Comparison of ENCODE assay signal across 8 cellular contexts in genomic region chr11:61429691-61430582, GRCh38. TPM values are rescaled to one million over a fixed set of nuclear protein-coding genes. Genes with fewer than 3 reads are reported as not detected.
DNase-seq lines count a peak whose midpoint lies in the region; ATAC-seq and TF ChIP-seq lines count a peak whose summit lies in the region.

A gene with protein sequence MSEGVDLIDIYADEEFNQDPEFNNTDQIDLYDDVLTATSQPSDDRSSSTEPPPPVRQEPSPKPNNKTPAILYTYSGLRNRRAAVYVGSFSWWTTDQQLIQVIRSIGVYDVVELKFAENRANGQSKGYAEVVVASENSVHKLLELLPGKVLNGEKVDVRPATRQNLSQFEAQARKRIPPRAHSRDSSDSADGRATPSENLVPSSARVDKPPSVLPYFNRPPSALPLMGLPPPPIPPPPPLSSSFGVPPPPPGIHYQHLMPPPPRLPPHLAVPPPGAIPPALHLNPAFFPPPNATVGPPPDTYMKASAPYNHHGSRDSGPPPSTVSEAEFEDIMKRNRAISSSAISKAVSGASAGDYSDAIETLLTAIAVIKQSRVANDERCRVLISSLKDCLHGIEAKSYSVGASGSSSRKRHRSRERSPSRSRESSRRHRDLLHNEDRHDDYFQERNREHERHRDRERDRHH (minus strand): TSS chr11:61429975. CDS start chr11:61429235, 740 bp downstream.
Gene SDHAF2 (plus strand): TSS chr11:61430124. CDS start chr11:61430147, 23 bp downstream.

- H3K4me1 ChIP-seq in KMS-11 (ENCODE audit: low read depth, poor library complexity, severe bottlenecking) (peaks cover 17% of the 10 kb centered on the region), Panc1 (ENCODE audit: control insufficient read depth, insufficient read depth, low read length) (peaks cover 8% of the 10 kb centered on the region), esophagus (ENCODE audit: control insufficient read depth in 2 of 2, insufficient read depth in 2 of 2, low read length in 1 of 2) (no peaks in the 10 kb centered on the region), mucosa of stomach (ENCODE audit: control insufficient read depth, insufficient read depth, low read length) (peaks cover 6% of the 10 kb centered on the region)

- POLR2A ChIA-PET in Panc1 (lab: Charles Lee) = interaction anchor here (0.6 to 1.0 kb wide), 4 partner anchors 43 to 167 kb away, joined by 3 to 16 read pairs (median 5); no protein-coding TSS in a partner anchor

- H3K36me3 Mint-ChIP-seq in activated T-cell treated with anti-CD3 and anti-CD28 coated beads, Interleukin-2, amount 50 U/mL, for 4 hours (ENCODE audit: insufficient read depth) = peaks cover 31% of the 10 kb centered on the region

- no peaks in the 10 kb centered on the region for H4K20me1 ChIP-seq in KMS-11 (ENCODE audit: insufficient read depth)

- intact Hi-C loops in Panc1 (cut with micrococcal nuclease; ENCODE audit: unreplicated experiment) = no loop called here

- 0% methylated on average over 67 to 82 of the region's 82 CpGs for WGBS in esophagus, 2 donors

- TF ChIP-seq CTCF in KMS-11 (conservative IDR thresholded peaks at IDR 0.05; ENCODE audit: low read depth, low read length) (no peak), Panc1 (IDR thresholded peaks at IDR 0.05) (no peak)

- H3K9ac ChIP-seq in KMS-11 (peak within 1 kb of the TSS; percentile 99), mucosa of stomach (ENCODE audit: low read length) (peak within 1 kb of the TSS; percentile 98)

- no peaks in the 10 kb centered on the region for H3K9me3 ChIP-seq in Panc1 (ENCODE audit: control insufficient read depth, insufficient read depth, low read depth, low read length)
- H3K9me3 ChIP-seq in esophagus (ENCODE audit: control insufficient read depth in 2 of 2, insufficient read depth in 1 of 2, low read depth in 1 of 2, low read length in 1 of 2) = no peaks in the 10 kb centered on the region
- H3K9me3 ChIP-seq in mucosa of stomach (ENCODE audit: control insufficient read depth, low read length) = no peaks in the 10 kb centered on the region

- CTCF ChIA-PET in Panc1 (lab: Charles Lee) = no interaction called here

- no peak within 1 kb of the TSS for H3K4me3 ChIP-seq in KMS-11 (IDR thresholded peaks at IDR 0.05; ENCODE audit: insufficient read depth, low read depth, low read length)
- H3K4me3 ChIP-seq in Panc1 (ENCODE audit: low read depth in 2 of 2, low read length in 2 of 2) = peak within 1 kb of the TSS; percentile 98 to 100
- peak within 1 kb of the TSS; percentile 76 to 97 for H3K4me3 ChIP-seq in esophagus (ENCODE audit: low read depth in 1 of 2, low read length in 2 of 2)
- peak within 1 kb of the TSS; percentile 97 for H3K4me3 ChIP-seq in mucosa of stomach (ENCODE audit: low read length)

- peaks cover 80% of the 10 kb centered on the region for H3K79me2 ChIP-seq in KMS-11 (ENCODE audit: insufficient read depth, low read depth)

- H2AFZ ChIP-seq in KMS-11 (ENCODE audit: low read depth) = peak within 1 kb of the TSS; percentile 75

- DNase-seq in DMS53 (lab: John Stamatoyannopoulos, UW) = peak; percentile 99
- DNase-seq in Panc1 (ENCODE audit: low read depth, low spot score) = peak; percentile 48
- peak; percentile 97 for DNase-seq in activated T-cell treated with anti-CD3 and anti-CD28 coated beads, Interleukin-2, amount 50 U/mL, for 4 hours
- peak; percentile 99 for DNase-seq in stimulated activated CD8-positive, alpha-beta memory T cell treated with anti-CD3 and anti-CD28 coated beads, Interleukin-4, amount 100 ng/mL, for 48 hours

- peaks cover 15% of the 10 kb centered on the region; the same call in 1 of the 2 replicates for H3K36me3 ChIP-seq in KMS-11 (ENCODE audit: insufficient read depth)
- H3K36me3 ChIP-seq in Panc1 (ENCODE audit: control insufficient read depth, insufficient read depth, low read length) = peaks cover 33% of the 10 kb centered on the region
- peaks cover 7% of the 10 kb centered on the region in 2 donors for H3K36me3 ChIP-seq in esophagus (ENCODE audit: control insufficient read depth in 2 of 2, insufficient read depth in 2 of 2, low read length in 1 of 2)
- H3K36me3 ChIP-seq in mucosa of stomach (ENCODE audit: control insufficient read depth, insufficient read depth, low read length) = no peaks in the 10 kb centered on the region

- peak within 1 kb of the TSS; percentile 99 for H3K4me3 Mint-ChIP-seq in activated T-cell treated with anti-CD3 and anti-CD28 coated beads, Interleukin-2, amount 50 U/mL, for 4 hours

- H3K4me1 Mint-ChIP-seq in activated T-cell treated with anti-CD3 and anti-CD28 coated beads, Interleukin-2, amount 50 U/mL, for 4 hours (ENCODE audit: low read depth) = peaks cover 54% of the 10 kb centered on the region

- in situ Hi-C loops in Panc1 (cut with HindIII; ENCODE audit: low pct_unique_long_range_greater_than_20kb, low sequenced_read_pairs) = no loop called here

- TSS peak; percentile 94 for BruUV-seq in Panc1 (replicated peaks; lab: Mats Ljungman, UMichigan)

- no peaks in the 10 kb centered on the region for H3K27me3 ChIP-seq in KMS-11 (ENCODE audit: insufficient read depth, low read depth)
- H3K27me3 ChIP-seq in Panc1 (ENCODE audit: control insufficient read depth, insufficient read depth, low read length) = no peaks in the 10 kb centered on the region
- no peaks in the 10 kb centered on the region for H3K27me3 ChIP-seq in esophagus (ENCODE audit: control insufficient read depth in 1 of 2, insufficient read depth in 2 of 2, low read length in 2 of 2)
- no peaks in the 10 kb centered on the region for H3K27me3 ChIP-seq in mucosa of stomach (ENCODE audit: control insufficient read depth, insufficient read depth, low read length)

- H3K9me3 Mint-ChIP-seq in activated T-cell treated with anti-CD3 and anti-CD28 coated beads, Interleukin-2, amount 50 U/mL, for 4 hours = no peaks in the 10 kb centered on the region

- peak within 1 kb of the TSS; percentile 94 for H3K27ac ChIP-seq in KMS-11
- H3K27ac ChIP-seq in Panc1 (ENCODE audit: low read length) = peak within 1 kb of the TSS; percentile 99
- H3K27ac ChIP-seq in esophagus (ENCODE audit: low read depth in 2 of 2, low read length in 1 of 2) = peak within 1 kb of the TSS; percentile 97 to 98

- H3K27me3 Mint-ChIP-seq in activated T-cell treated with anti-CD3 and anti-CD28 coated beads, Interleukin-2, amount 50 U/mL, for 4 hours (ENCODE audit: low read depth) = no peaks in the 10 kb centered on the region

- peak within 1 kb of the TSS; percentile 96 for H3K4me2 ChIP-seq in KMS-11

- ATAC-seq in GM21723 (IDR thresholded peaks at IDR 0.05; ENCODE audit: unreplicated experiment) (peak; percentile 87), Panc1 (peak; percentile 97)
- peak; percentile 90 to 91 for ATAC-seq in activated T-cell treated with anti-CD3 and anti-CD28 coated beads, Interleukin-2, amount 50 U/mL, for 4 hours

RNA-seq across cellular contexts. Expression of the first gene that starts in this region (rescaled TPM):
- 96.1 TPM for total RNA-seq in Panc1 (2021; ENCODE audit: unreplicated experiment)
- polyA plus RNA-seq in Panc1 (2012; ENCODE audit: insufficient read length) = 63.2 TPM
- 100 to 1,000 TPM; 131 to 142 (median 138) TPM for total RNA-seq in activated T-cell treated with anti-CD3 and anti-CD28 coated beads, Interleukin-2, amount 50 U/mL, for 4 hours
- 10 to 100 TPM; 32.7 to 43.1 TPM for polyA plus RNA-seq in esophagus

RNA-seq across cellular contexts. Expression of gene SDHAF2, which starts in this region (rescaled TPM):
- 43.2 TPM for total RNA-seq in Panc1 (2021; ENCODE audit: unreplicated experiment)
- 55.0 TPM for polyA plus RNA-seq in Panc1 (2012; ENCODE audit: insufficient read length)
- 10 to 100 TPM; 48.4 to 55.8 (median 49.3) TPM for total RNA-seq in activated T-cell treated with anti-CD3 and anti-CD28 coated beads, Interleukin-2, amount 50 U/mL, for 4 hours
- polyA plus RNA-seq in esophagus = 10 to 100 TPM; 25.4 to 33.3 TPM

Comparison
In these comparisons a context has a peak if more than half of its experiments do, and no peak if none do; other contexts are left out.
1. DNase-seq: peak in every context shown above with its lines; median percentile 99 in DMS53; 99 in stimulated activated CD8-positive, alpha-beta memory T cell treated with anti-CD3 and anti-CD28 coated beads, Interleukin-4, amount 100 ng/mL, for 48 hours; 97 in activated T-cell treated with anti-CD3 and anti-CD28 coated beads, Interleukin-2, amount 50 U/mL, for 4 hours; 48 in Panc1.